30 cellular contexts compared by ENCODE assay signal in the genomic region with DNA sequence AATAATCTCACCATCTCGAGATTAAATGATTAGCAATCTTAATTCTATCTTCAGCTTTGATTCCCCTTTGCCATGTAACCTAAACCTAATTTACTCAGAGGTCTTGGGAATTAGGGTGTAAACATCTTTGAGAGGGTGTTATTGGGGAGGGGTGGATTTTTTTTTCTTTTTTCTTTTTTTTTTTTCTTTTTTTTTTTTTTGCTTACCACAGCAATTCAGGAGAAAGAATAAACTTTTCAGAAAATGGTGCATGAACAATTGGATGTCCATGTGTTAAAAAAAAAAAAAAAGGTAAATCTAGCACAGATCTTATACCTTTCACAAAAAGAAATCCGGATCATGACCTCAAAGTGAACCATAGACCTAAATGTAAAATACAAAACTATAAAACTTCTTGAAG.
"Had no signal": no experiment of that assay in that cellular context is flagged by ENCODE, and none has a peak within 500 bp of the region (broad histone marks: within the 10 kb centered on the region; RNA-seq: fewer than 3 reads in every experiment).

No MANE protein-coding gene starts in this region.

- H3K27ac ChIP-seq: ascending aorta, cardiac muscle cell, VCaP had no signal

- H3K9me3 ChIP-seq: ascending aorta had no signal

- FAIRE-seq: bronchial epithelial cell, TTC549 had no signal

- H3K4me1 ChIP-seq: ascending aorta had no signal

- DNase-seq: activated B cell treated with CpG ODN at 0.5 μM for 24 hours; activated CD4-positive, alpha-beta memory T cell treated with anti-CD3 and anti-CD28 coated beads for 36 hours; activated CD4-positive, alpha-beta T cell treated with anti-CD3 and anti-CD28 coated beads for 4 hours; activated CD4-positive, alpha-beta T cell treated with anti-CD3 and anti-CD28 coated beads, Interleukin-2, amount 10 ng/mL, durations not matched to agents 24 days and 14 days; activated CD4-positive, alpha-beta T cell treated with anti-CD3 and anti-CD28 coated beads, Interleukin-2, amount 50 U/mL, for 1 hour; activated CD4-positive, alpha-beta T cell treated with anti-CD3 and anti-CD28 coated beads, Interleukin-2, amount 50 U/mL, for 4 hours; activated CD4-positive, CD25-positive, alpha-beta regulatory T cell treated with anti-CD3 and anti-CD28 coated beads, Interleukin-2, amount 50 U/mL, for 72 hours; activated CD8-positive, alpha-beta memory T cell treated with anti-CD3 and anti-CD28 coated beads for 24 hours; activated CD8-positive, alpha-beta memory T cell treated with anti-CD3 and anti-CD28 coated beads, Interleukin-2, amount 10 ng/mL, durations not matched to agents 7 days and 5 days; activated CD8-positive, alpha-beta memory T cell treated with anti-CD3 and anti-CD28 coated beads, Interleukin-2, amount 50 U/mL, for 48 hours; activated CD8-positive, alpha-beta T cell treated with anti-CD3 and anti-CD28 coated beads, Interleukin-2, amount 10 ng/mL, durations not matched to agents 7 days and 5 days; activated effector memory CD4-positive, alpha-beta T cell treated with Interleukin-2 at 50 U/mL for 16 hours; activated gamma-delta T cell; activated naive CD4-positive, alpha-beta T cell treated with anti-CD3 and anti-CD28 coated beads, Interleukin-2, amount 10 ng/mL, durations not matched to agents 7 days and 5 days; activated naive CD4-positive, alpha-beta T cell treated with Interleukin-2 at 50 U/mL for 16 hours; activated naive CD8-positive, alpha-beta T cell treated with anti-CD3 and anti-CD28 coated beads, Interleukin-2, amount 10 ng/mL, durations not matched to agents 7 days and 5 days; activated naive CD8-positive, alpha-beta T cell treated with anti-CD3 and anti-CD28 coated beads, Interleukin-2, amount 50 U/mL, for 24 hours; activated T-cell treated with anti-CD3 and anti-CD28 coated beads, Interleukin-2, amount 50 U/mL, for 24 hours; activated T-cell treated with anti-CD3 and anti-CD28 coated beads, Interleukin-2, amount 50 U/mL, for 48 hours; amygdala; anterior cingulate cortex; caudate nucleus; cerebellar nuclear complex; T-helper 2 cell; T-helper 9 cell had no signal

- H3K27me3 ChIP-seq: ascending aorta, cardiac muscle cell had no signal

- H3K4me3 ChIP-seq: ascending aorta, cardiac muscle cell had no signal

- ATAC-seq: activated CD8-positive, alpha-beta memory T cell treated with anti-CD3 and anti-CD28 coated beads, Interleukin-2, amount 10 ng/mL, durations not matched to agents 7 days and 5 days; activated CD8-positive, alpha-beta T cell treated with anti-CD3 and anti-CD28 coated beads, Interleukin-2, amount 10 ng/mL, durations not matched to agents 7 days and 5 days; activated naive CD8-positive, alpha-beta T cell treated with anti-CD3 and anti-CD28 coated beads, Interleukin-2, amount 50 U/mL, for 24 hours had no signal

- H3K36me3 ChIP-seq: ascending aorta, cardiac muscle cell had no signal
